14 cellular contexts compared by ENCODE assay signal in the genomic region with DNA sequence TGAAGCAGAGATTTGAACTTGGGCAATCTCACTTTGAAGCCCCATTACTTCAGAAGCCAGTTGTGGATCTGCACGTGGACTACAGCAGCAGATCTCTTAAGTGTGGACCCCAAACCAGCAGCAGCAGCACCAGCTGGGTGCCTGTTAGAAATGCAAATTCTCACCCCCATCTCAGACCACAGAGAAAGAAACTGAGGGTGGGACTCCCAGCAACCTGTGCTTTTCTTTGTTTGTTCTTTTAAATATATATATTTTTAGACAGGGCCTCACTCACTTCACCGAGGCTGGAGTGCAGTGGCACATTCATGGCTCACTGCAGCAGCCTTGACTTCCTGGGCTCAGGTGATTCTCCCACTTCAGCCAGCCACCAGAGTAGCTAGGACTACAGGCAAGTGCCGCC.
"Had no signal": no experiment of that assay in that cellular context is flagged by ENCODE, and none has a peak within 500 bp of the region (broad histone marks: within the 10 kb centered on the region; RNA-seq: fewer than 3 reads in every experiment).

No MANE protein-coding gene starts in this region.

- H3K9me3 Mint-ChIP-seq: activated CD4-positive, alpha-beta memory T cell treated with anti-CD3 and anti-CD28 coated beads, Interleukin-2, amount 10 ng/mL, durations not matched to agents 7 days and 5 days; activated naive CD8-positive, alpha-beta T cell treated with anti-CD3 and anti-CD28 coated beads for 36 hours; naive B cell had no signal

- H3K4me3 ChIP-seq: breast epithelium, dorsolateral prefrontal cortex, esophagus muscularis mucosa, skin epidermis, thyroid gland, uterus had no signal

- H3K27ac Mint-ChIP-seq: activated CD4-positive, alpha-beta memory T cell treated with anti-CD3 and anti-CD28 coated beads, Interleukin-2, amount 10 ng/mL, durations not matched to agents 7 days and 5 days; activated naive CD8-positive, alpha-beta T cell treated with anti-CD3 and anti-CD28 coated beads for 36 hours had no signal

- DNase-seq: activated CD4-positive, alpha-beta memory T cell treated with anti-CD3 and anti-CD28 coated beads, Interleukin-2, amount 10 ng/mL, durations not matched to agents 7 days and 5 days; activated CD4-positive, alpha-beta T cell treated with anti-CD3 and anti-CD28 coated beads for 1 hour; activated gamma-delta T cell treated with Interleukin-2 at 50 U/mL for 16 hours; activated naive CD8-positive, alpha-beta T cell treated with anti-CD3 and anti-CD28 coated beads for 36 hours; activated T-cell treated with anti-CD3 and anti-CD28 coated beads, Interleukin-2, amount 50 U/mL, for 48 hours; anterior cingulate cortex; dorsolateral prefrontal cortex; glutamatergic neuron; naive B cell; thyroid gland; uterus had no signal

- H3K27me3 ChIP-seq: breast epithelium, dorsolateral prefrontal cortex, esophagus muscularis mucosa, thyroid gland, uterus had no signal

- H3K4me3 Mint-ChIP-seq: activated CD4-positive, alpha-beta memory T cell treated with anti-CD3 and anti-CD28 coated beads, Interleukin-2, amount 10 ng/mL, durations not matched to agents 7 days and 5 days; activated naive CD8-positive, alpha-beta T cell treated with anti-CD3 and anti-CD28 coated beads for 36 hours; naive B cell had no signal

- H3K27me3 Mint-ChIP-seq: activated CD4-positive, alpha-beta memory T cell treated with anti-CD3 and anti-CD28 coated beads, Interleukin-2, amount 10 ng/mL, durations not matched to agents 7 days and 5 days; activated naive CD8-positive, alpha-beta T cell treated with anti-CD3 and anti-CD28 coated beads for 36 hours; naive B cell had no signal

- H3K36me3 ChIP-seq: uterus had no signal

- H3K27ac ChIP-seq: breast epithelium, esophagus muscularis mucosa, skin epidermis, thyroid gland, uterus had no signal

- H3K9me3 ChIP-seq: breast epithelium, esophagus muscularis mucosa, thyroid gland, uterus had no signal

- H3K4me1 ChIP-seq: breast epithelium, esophagus muscularis mucosa, thyroid gland, uterus had no signal
